Comparison of ENCODE assay signal across 8 cellular contexts in genomic region chr7:55887786-55888185, GRCh38. TPM values are rescaled to one million over a fixed set of nuclear protein-coding genes. Genes with fewer than 3 reads are reported as not detected.
A peak's percentile ranks its signal among the peaks of the same experiment; 100 is the strongest.
DNase-seq lines count a peak whose midpoint lies in the region; ATAC-seq and TF ChIP-seq lines count a peak whose summit lies in the region.

No MANE protein-coding gene starts in this region.

- H3K9me3 Mint-ChIP-seq in activated CD8-positive, alpha-beta memory T cell treated with anti-CD3 and anti-CD28 coated beads, Interleukin-2, amount 10 ng/mL, durations not matched to agents 7 days and 5 days (ENCODE audit: low read depth), result no peaks in the 10 kb centered on the region

- peaks cover 6% of the 10 kb centered on the region for H3K4me1 Mint-ChIP-seq in activated CD8-positive, alpha-beta memory T cell treated with anti-CD3 and anti-CD28 coated beads, Interleukin-2, amount 10 ng/mL, durations not matched to agents 7 days and 5 days

- POLR2A ChIA-PET in GM10248 (lab: Yijun Ruan, JAX), result no interaction called here

- H3K4me3 ChIP-seq in choroid plexus epithelial cell (ENCODE audit: low read depth, low read length), result peak overlapping the region; percentile 66

- peak overlapping the region; percentile 89 for H3K4me3 Mint-ChIP-seq in activated CD8-positive, alpha-beta memory T cell treated with anti-CD3 and anti-CD28 coated beads, Interleukin-2, amount 10 ng/mL, durations not matched to agents 7 days and 5 days

- ATAC-seq in activated CD8-positive, alpha-beta memory T cell treated with anti-CD3 and anti-CD28 coated beads, Interleukin-2, amount 10 ng/mL, durations not matched to agents 7 days and 5 days, result no peak
- no peak for ATAC-seq in HG02642 (IDR thresholded peaks at IDR 0.05; ENCODE audit: poor library complexity, unreplicated experiment)

- CTCF ChIA-PET in activated CD8-positive, alpha-beta memory T cell treated with anti-CD3 and anti-CD28 coated beads, Interleukin-2, amount 10 ng/mL, durations not matched to agents 7 days and 5 days (lab: Charles Lee), result no interaction called here
- CTCF ChIA-PET in GM10248 (lab: Yijun Ruan, JAX), result interaction anchor here (1.4 kb wide), 1 partner anchor 77 kb away, joined by 6 read pairs; no protein-coding TSS in a partner anchor

- TF ChIP-seq CTCF in choroid plexus epithelial cell (conservative IDR thresholded peaks at IDR 0.05; ENCODE audit: low read depth, low read length) (no peak), GM10248 (IDR thresholded peaks at IDR 0.05; ENCODE audit: control extremely low read depth, extremely low read depth, low read depth, missing control alignments) (no peak)

- H3K36me3 Mint-ChIP-seq in activated CD8-positive, alpha-beta memory T cell treated with anti-CD3 and anti-CD28 coated beads, Interleukin-2, amount 10 ng/mL, durations not matched to agents 7 days and 5 days, result no peaks in the 10 kb centered on the region

- no peaks in the 10 kb centered on the region for H3K27me3 Mint-ChIP-seq in activated CD8-positive, alpha-beta memory T cell treated with anti-CD3 and anti-CD28 coated beads, Interleukin-2, amount 10 ng/mL, durations not matched to agents 7 days and 5 days

- peak overlapping the region; percentile 72 for H3K27ac Mint-ChIP-seq in activated CD8-positive, alpha-beta memory T cell treated with anti-CD3 and anti-CD28 coated beads, Interleukin-2, amount 10 ng/mL, durations not matched to agents 7 days and 5 days

- no peak for DNase-seq in activated CD8-positive, alpha-beta memory T cell treated with anti-CD3 and anti-CD28 coated beads, Interleukin-2, amount 10 ng/mL, durations not matched to agents 7 days and 5 days
- no peak for DNase-seq in activated CD8-positive, alpha-beta memory T cell treated with anti-CD3 and anti-CD28 coated beads, Interleukin-2, amount 50 U/mL, for 4 hours
- peak; percentile 6 for DNase-seq in NCI-H748 treated with DMSO at 0.1 percent for 48 hours (lab: John Stamatoyannopoulos, UW)
- no peak for DNase-seq in choroid plexus epithelial cell (ENCODE audit: low read depth)
- peak; percentile 23 for DNase-seq in myocyte (ENCODE audit: low read depth)
- no peak for DNase-seq in GM10248 (ENCODE audit: extremely low spot score)
- DNase-seq in COLO829 (ENCODE audit: low spot score), result no peak

RNA-seq across cellular contexts. Expression of gene ZNF713, which starts 0.5 kb away (rescaled TPM):
- under 1 TPM; 0.44 to 0.96 TPM for total RNA-seq in activated CD8-positive, alpha-beta memory T cell treated with anti-CD3 and anti-CD28 coated beads, Interleukin-2, amount 10 ng/mL, durations not matched to agents 7 days and 5 days
- 4.5 and 5.6 TPM in 2 replicates for total RNA-seq in myocyte
- polyA plus RNA-seq in myocyte (2012), result 1.7 TPM

RNA-seq across cellular contexts. Expression of gene SEPTIN14, which starts 25.2 kb away (rescaled TPM):
- total RNA-seq in activated CD8-positive, alpha-beta memory T cell treated with anti-CD3 and anti-CD28 coated beads, Interleukin-2, amount 10 ng/mL, durations not matched to agents 7 days and 5 days, result not detected
- not detected in 2 replicates for total RNA-seq in myocyte
- polyA plus RNA-seq in myocyte (2012), result not detected

Comparison
In these comparisons a context has a peak if more than half of its experiments do, and no peak if none do; other contexts are left out.
1. DNase-seq: peak in NCI-H748 treated with DMSO at 0.1 percent for 48 hours (single experiment) and myocyte (single experiment); none in activated CD8-positive, alpha-beta memory T cell treated with anti-CD3 and anti-CD28 coated beads, Interleukin-2, amount 10 ng/mL, durations not matched to agents 7 days and 5 days (single experiment), activated CD8-positive, alpha-beta memory T cell treated with anti-CD3 and anti-CD28 coated beads, Interleukin-2, amount 50 U/mL, for 4 hours (single experiment), choroid plexus epithelial cell (single experiment), GM10248 (single experiment) and COLO829 (single experiment).